ENCODE assay signal across 16 cellular contexts in genomic region chr19:1399079-1399478, GRCh38.
A peak's percentile ranks its signal among the peaks of the same experiment; 100 is the strongest.
DNase-seq lines count a peak whose midpoint lies in the region; ATAC-seq lines count a peak whose summit lies in the region.
"Had no signal": no experiment of that assay in that cellular context is flagged by ENCODE, and none has a peak within 500 bp of the region (broad histone marks: within the 10 kb centered on the region; RNA-seq: fewer than 3 reads in every experiment).

No MANE protein-coding gene starts in this region.

- H3K4me3 Mint-ChIP-seq in T-helper 2 cell treated with Interferon-gamma antibody and Interleukin-4, amounts not matched to agents 5 μg/mL and 100 μg/mL, for 36 hours, result peak overlapping the region; percentile 52
- H3K4me3 Mint-ChIP-seq in stimulated activated effector memory CD8-positive, alpha-beta T cell treated with anti-CD3 and anti-CD28 coated beads, Interleukin-12 subunit alpha, Interleukin-12 subunit beta, amount 100 ng/mL, for 72 hours, result no peak overlapping the region

- H3K4me1 Mint-ChIP-seq in T-helper 2 cell treated with Interferon-gamma antibody and Interleukin-4, amounts not matched to agents 5 μg/mL and 100 μg/mL, for 36 hours (ENCODE audit: low read depth), result peaks cover 9% of the 10 kb centered on the region
- peaks cover 13% of the 10 kb centered on the region for H3K4me1 Mint-ChIP-seq in stimulated activated effector memory CD8-positive, alpha-beta T cell treated with anti-CD3 and anti-CD28 coated beads, Interleukin-12 subunit alpha, Interleukin-12 subunit beta, amount 100 ng/mL, for 72 hours

- no peaks in the 10 kb centered on the region for H3K36me3 Mint-ChIP-seq in T-helper 2 cell treated with Interferon-gamma antibody and Interleukin-4, amounts not matched to agents 5 μg/mL and 100 μg/mL, for 36 hours (ENCODE audit: low read depth)
- peaks cover 7% of the 10 kb centered on the region for H3K36me3 Mint-ChIP-seq in stimulated activated effector memory CD8-positive, alpha-beta T cell treated with anti-CD3 and anti-CD28 coated beads, Interleukin-12 subunit alpha, Interleukin-12 subunit beta, amount 100 ng/mL, for 72 hours
- H3K36me3 Mint-ChIP-seq: CD4-positive, alpha-beta memory T cell had no signal

- no peak overlapping the region for H3K27ac Mint-ChIP-seq in T-helper 2 cell treated with Interferon-gamma antibody and Interleukin-4, amounts not matched to agents 5 μg/mL and 100 μg/mL, for 36 hours
- peak overlapping the region; percentile 29 for H3K27ac Mint-ChIP-seq in stimulated activated effector memory CD8-positive, alpha-beta T cell treated with anti-CD3 and anti-CD28 coated beads, Interleukin-12 subunit alpha, Interleukin-12 subunit beta, amount 100 ng/mL, for 72 hours
- H3K27ac Mint-ChIP-seq: H9 had no signal

- intact Hi-C loops in head of caudate nucleus (cut with DNase I), result no loop called here

- H3K27me3 Mint-ChIP-seq in T-helper 2 cell treated with Interferon-gamma antibody and Interleukin-4, amounts not matched to agents 5 μg/mL and 100 μg/mL, for 36 hours (ENCODE audit: low read depth), result peaks cover 2% of the 10 kb centered on the region
- H3K27me3 Mint-ChIP-seq: CD4-positive, alpha-beta memory T cell had no signal

- ATAC-seq in stimulated activated effector memory CD8-positive, alpha-beta T cell treated with anti-CD3 and anti-CD28 coated beads, Interleukin-12 subunit alpha, Interleukin-12 subunit beta, amount 100 ng/mL, for 72 hours, result no peak
- ATAC-seq in GM19035 (IDR thresholded peaks at IDR 0.05; ENCODE audit: unreplicated experiment), result no peak
- ATAC-seq: PC-3 had no signal

- no peak for DNase-seq in T-helper 2 cell treated with Interferon-gamma antibody and Interleukin-4, amounts not matched to agents 5 μg/mL and 100 μg/mL, for 36 hours (ENCODE audit: low spot score)
- no peak for DNase-seq in T-helper 2 cell
- DNase-seq in head of caudate nucleus, result peak in 22 of 42 donors; percentile 40 to 85 (median 67)
- DNase-seq in stimulated activated effector memory CD8-positive, alpha-beta T cell treated with anti-CD3 and anti-CD28 coated beads, Interleukin-12 subunit alpha, Interleukin-12 subunit beta, amount 100 ng/mL, for 72 hours (ENCODE audit: low spot score in 2 of 2), result no peak
- no peak for DNase-seq in NCI-H187 (lab: John Stamatoyannopoulos, UW)
- DNase-seq: 8988T; BE2C; CD4-positive, alpha-beta memory T cell; DMS79; H9; NCI-H1930; NCI-H2171 treated with DMSO at 0.1 percent for 48 hours; NCI-H446 treated with DMSO at 0.1 percent for 48 hours; NCI-H748 treated with DMSO at 0.1 percent for 48 hours; PC-3 had no signal

- H3K9me3 Mint-ChIP-seq in T-helper 2 cell treated with Interferon-gamma antibody and Interleukin-4, amounts not matched to agents 5 μg/mL and 100 μg/mL, for 36 hours, result no peaks in the 10 kb centered on the region
- H3K9me3 Mint-ChIP-seq in stimulated activated effector memory CD8-positive, alpha-beta T cell treated with anti-CD3 and anti-CD28 coated beads, Interleukin-12 subunit alpha, Interleukin-12 subunit beta, amount 100 ng/mL, for 72 hours, result no peaks in the 10 kb centered on the region
- H3K9me3 Mint-ChIP-seq: CD4-positive, alpha-beta memory T cell; H9 had no signal

Comparison
In these comparisons a context has a peak if more than half of its experiments do, and no peak if none do; other contexts are left out.
1. DNase-seq: peak in head of caudate nucleus (22 of 42); none in T-helper 2 cell treated with Interferon-gamma antibody and Interleukin-4, amounts not matched to agents 5 μg/mL and 100 μg/mL, for 36 hours (single experiment), T-helper 2 cell (0 of 5), stimulated activated effector memory CD8-positive, alpha-beta T cell treated with anti-CD3 and anti-CD28 coated beads, Interleukin-12 subunit alpha, Interleukin-12 subunit beta, amount 100 ng/mL, for 72 hours (0 of 2) and NCI-H187 (0 of 2).